Comparison of ENCODE assay signal across 2 cellular contexts in the genomic region with DNA sequence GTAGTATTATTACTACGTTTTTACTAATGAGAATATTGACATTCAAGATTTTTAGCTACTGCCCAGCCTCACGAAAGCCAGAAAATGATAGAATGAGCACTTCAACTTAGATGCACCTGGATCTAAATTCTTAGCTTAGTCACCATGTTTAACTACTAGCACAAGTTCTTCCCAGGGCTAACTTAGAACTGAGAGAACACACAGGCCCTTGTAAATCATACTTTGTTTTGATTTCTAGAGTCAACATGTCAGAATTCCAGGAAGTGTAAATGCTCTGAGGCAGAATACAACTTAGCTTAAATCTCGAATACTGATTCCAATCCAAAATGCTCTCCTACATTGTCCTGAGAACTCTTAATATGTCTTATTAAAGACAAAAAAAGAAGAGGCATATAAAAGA.
TF ChIP-seq lines count a peak whose summit lies in the region.

No MANE protein-coding gene starts in this region.

TF ChIP-seq in HepG2, 621 proteins besides CTCF, POLR2A, EP300 and RAD21:
- TF ChIP-seq FOXA1 (IDR thresholded peaks at IDR 0.05) (no peak), FOXA1 (CRISPR knock-in tag; IDR thresholded peaks at IDR 0.05) (0 out of 2 replicates have a peak, but pooled peaks have one; percentile 20), ZNF230 (CRISPR knock-in tag; IDR thresholded peaks at IDR 0.05) (no peak), HMG20B (CRISPR knock-in tag; conservative IDR thresholded peaks at IDR 0.05) (peak; percentile 46; the same call in 1 of the 2 replicates), BCL6 (CRISPR knock-in tag; IDR thresholded peaks at IDR 0.05) (0 out of 2 replicates have a peak, but pooled peaks have one; percentile 11)
- TF ChIP-seq, protein P1, sequence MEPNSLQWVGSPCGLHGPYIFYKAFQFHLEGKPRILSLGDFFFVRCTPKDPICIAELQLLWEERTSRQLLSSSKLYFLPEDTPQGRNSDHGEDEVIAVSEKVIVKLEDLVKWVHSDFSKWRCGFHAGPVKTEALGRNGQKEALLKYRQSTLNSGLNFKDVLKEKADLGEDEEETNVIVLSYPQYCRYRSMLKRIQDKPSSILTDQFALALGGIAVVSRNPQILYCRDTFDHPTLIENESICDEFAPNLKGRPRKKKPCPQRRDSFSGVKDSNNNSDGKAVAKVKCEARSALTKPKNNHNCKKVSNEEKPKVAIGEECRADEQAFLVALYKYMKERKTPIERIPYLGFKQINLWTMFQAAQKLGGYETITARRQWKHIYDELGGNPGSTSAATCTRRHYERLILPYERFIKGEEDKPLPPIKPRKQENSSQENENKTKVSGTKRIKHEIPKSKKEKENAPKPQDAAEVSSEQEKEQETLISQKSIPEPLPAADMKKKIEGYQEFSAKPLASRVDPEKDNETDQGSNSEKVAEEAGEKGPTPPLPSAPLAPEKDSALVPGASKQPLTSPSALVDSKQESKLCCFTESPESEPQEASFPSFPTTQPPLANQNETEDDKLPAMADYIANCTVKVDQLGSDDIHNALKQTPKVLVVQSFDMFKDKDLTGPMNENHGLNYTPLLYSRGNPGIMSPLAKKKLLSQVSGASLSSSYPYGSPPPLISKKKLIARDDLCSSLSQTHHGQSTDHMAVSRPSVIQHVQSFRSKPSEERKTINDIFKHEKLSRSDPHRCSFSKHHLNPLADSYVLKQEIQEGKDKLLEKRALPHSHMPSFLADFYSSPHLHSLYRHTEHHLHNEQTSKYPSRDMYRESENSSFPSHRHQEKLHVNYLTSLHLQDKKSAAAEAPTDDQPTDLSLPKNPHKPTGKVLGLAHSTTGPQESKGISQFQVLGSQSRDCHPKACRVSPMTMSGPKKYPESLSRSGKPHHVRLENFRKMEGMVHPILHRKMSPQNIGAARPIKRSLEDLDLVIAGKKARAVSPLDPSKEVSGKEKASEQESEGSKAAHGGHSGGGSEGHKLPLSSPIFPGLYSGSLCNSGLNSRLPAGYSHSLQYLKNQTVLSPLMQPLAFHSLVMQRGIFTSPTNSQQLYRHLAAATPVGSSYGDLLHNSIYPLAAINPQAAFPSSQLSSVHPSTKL (CRISPR knock-in tag; IDR thresholded peaks at IDR 0.05) = peak; percentile 33; the same call in 1 of the 2 replicates

TF ChIP-seq in WTC11, 78 proteins besides CTCF, POLR2A, EP300 and RAD21:
- TF ChIP-seq CBFB (CRISPR knock-in tag; IDR thresholded peaks at IDR 0.05; ENCODE audit: low read depth) = no peak
- TF ChIP-seq, protein P2, sequence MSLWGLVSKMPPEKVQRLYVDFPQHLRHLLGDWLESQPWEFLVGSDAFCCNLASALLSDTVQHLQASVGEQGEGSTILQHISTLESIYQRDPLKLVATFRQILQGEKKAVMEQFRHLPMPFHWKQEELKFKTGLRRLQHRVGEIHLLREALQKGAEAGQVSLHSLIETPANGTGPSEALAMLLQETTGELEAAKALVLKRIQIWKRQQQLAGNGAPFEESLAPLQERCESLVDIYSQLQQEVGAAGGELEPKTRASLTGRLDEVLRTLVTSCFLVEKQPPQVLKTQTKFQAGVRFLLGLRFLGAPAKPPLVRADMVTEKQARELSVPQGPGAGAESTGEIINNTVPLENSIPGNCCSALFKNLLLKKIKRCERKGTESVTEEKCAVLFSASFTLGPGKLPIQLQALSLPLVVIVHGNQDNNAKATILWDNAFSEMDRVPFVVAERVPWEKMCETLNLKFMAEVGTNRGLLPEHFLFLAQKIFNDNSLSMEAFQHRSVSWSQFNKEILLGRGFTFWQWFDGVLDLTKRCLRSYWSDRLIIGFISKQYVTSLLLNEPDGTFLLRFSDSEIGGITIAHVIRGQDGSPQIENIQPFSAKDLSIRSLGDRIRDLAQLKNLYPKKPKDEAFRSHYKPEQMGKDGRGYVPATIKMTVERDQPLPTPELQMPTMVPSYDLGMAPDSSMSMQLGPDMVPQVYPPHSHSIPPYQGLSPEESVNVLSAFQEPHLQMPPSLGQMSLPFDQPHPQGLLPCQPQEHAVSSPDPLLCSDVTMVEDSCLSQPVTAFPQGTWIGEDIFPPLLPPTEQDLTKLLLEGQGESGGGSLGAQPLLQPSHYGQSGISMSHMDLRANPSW (CRISPR knock-in tag; conservative IDR thresholded peaks at IDR 0.05; ENCODE audit: low read depth) = no peak
- no peak for TF ChIP-seq SOX15 (CRISPR knock-in tag; IDR thresholded peaks at IDR 0.05)
- TF ChIP-seq NR1H2 (CRISPR knock-in tag; IDR thresholded peaks at IDR 0.05) = no peak
- no peak for TF ChIP-seq CREM (CRISPR knock-in tag; IDR thresholded peaks at IDR 0.05)
- no peak for TF ChIP-seq ZNF138 (CRISPR knock-in tag; conservative IDR thresholded peaks at IDR 0.05)
